8 cellular contexts compared by ENCODE assay signal in genomic region chr16:89256651-89257254, GRCh38. TPM values are rescaled to one million over a fixed set of nuclear protein-coding genes. Genes with fewer than 3 reads are reported as not detected.
DNase-seq lines count a peak whose midpoint lies in the region; ATAC-seq and TF ChIP-seq lines count a peak whose summit lies in the region.

No MANE protein-coding gene starts in this region.

- H3K4me3 Mint-ChIP-seq in progenitor cell of endocrine pancreas (ENCODE audit: low read depth): no peak overlapping the region

- H3K9me3 ChIP-seq in lung (ENCODE audit: control insufficient read depth in 2 of 2, insufficient read depth in 1 of 2, low read length in 1 of 2): no peaks in the 10 kb centered on the region

- TF ChIP-seq CTCF in lung (IDR thresholded peaks at IDR 0.05; ENCODE audit: control extremely low read depth, extremely low read depth): no peak
- TF ChIP-seq CTCF in progenitor cell of endocrine pancreas (IDR thresholded peaks at IDR 0.05; ENCODE audit: unreplicated experiment): no peak

- H3K27me3 Mint-ChIP-seq in progenitor cell of endocrine pancreas: peaks cover 27% of the 10 kb centered on the region

- intact Hi-C loops in Right ventricle myocardium inferior (cut with DNase I): no loop called here
- intact Hi-C loops in cardiac septum (cut with DNase I): no loop called here

- H3K27ac ChIP-seq in lung (ENCODE audit: low read depth in 1 of 2, low read length in 1 of 2): peak overlapping the region in 1 of 2 donors; percentile 71

- no peaks in the 10 kb centered on the region for H3K36me3 ChIP-seq in lung (ENCODE audit: control insufficient read depth in 2 of 2, insufficient read depth in 2 of 2, low read length in 2 of 2)

- H3K36me3 Mint-ChIP-seq in progenitor cell of endocrine pancreas (ENCODE audit: insufficient read depth): peaks cover 4% of the 10 kb centered on the region

- peak; percentile 72 for DNase-seq in Right ventricle myocardium inferior (ENCODE audit: missing footprints)
- no peak for DNase-seq in cardiac septum (ENCODE audit: low spot score)
- DNase-seq in activated CD4-positive, alpha-beta T cell treated with anti-CD3 and anti-CD28 coated beads, Interleukin-2, amount 50 U/mL, for 1 hour: peak; percentile 77
- peak; percentile 64 for DNase-seq in dermis blood vessel endothelial cell
- DNase-seq in lung (ENCODE audit: low spot score): peak; percentile 46
- DNase-seq in stimulated activated CD4-positive, alpha-beta T cell treated with anti-CD3 and anti-CD28 coated beads, TNF-alpha, amount 100 ng/mL, for 48 hours (ENCODE audit: low read depth in 3 of 3): peak; percentile 46 to 73 (median 73)
- no peak for DNase-seq in progenitor cell of endocrine pancreas (ENCODE audit: low spot score, unreplicated experiment)

- peaks cover 0 to 11% of the 10 kb centered on the region in 2 donors for H3K4me1 ChIP-seq in lung (ENCODE audit: control insufficient read depth in 2 of 2, insufficient read depth in 2 of 2, low read length in 2 of 2)

- H3K9me3 Mint-ChIP-seq in progenitor cell of endocrine pancreas (ENCODE audit: low read depth): no peaks in the 10 kb centered on the region

- WGBS in lung, 2 donors: 4 to 5% methylated on average over 50 to 57 of the region's 57 CpGs

- no peaks in the 10 kb centered on the region for H3K27me3 ChIP-seq in lung (ENCODE audit: control insufficient read depth, insufficient read depth)

- H3K4me3 ChIP-seq in lung: peak overlapping the region; percentile 41

- no peak overlapping the region for H3K27ac Mint-ChIP-seq in progenitor cell of endocrine pancreas

- ATAC-seq in Right ventricle myocardium inferior (peak; percentile 53), lung (ENCODE audit: insufficient read depth, low FRiP score) (peak; percentile 83), GM21717 (IDR thresholded peaks at IDR 0.05; ENCODE audit: unreplicated experiment) (no peak)

- H3K4me1 Mint-ChIP-seq in progenitor cell of endocrine pancreas (ENCODE audit: low read depth): no peaks in the 10 kb centered on the region

RNA-seq across cellular contexts. Expression of gene ZNF778, which starts 39.2 kb away (rescaled TPM):
- total RNA-seq in Right ventricle myocardium inferior (6.9 TPM), cardiac septum (9.7 TPM), dermis blood vessel endothelial cell (21.5 and 59.9 TPM in 2 replicates), lung (10 to 100 TPM in 1 of 2 donors, 1 to 10 TPM in 1; 4.7 to 13.9 TPM), progenitor cell of endocrine pancreas (10.5 and 11.2 TPM in 2 replicates)
- polyA plus RNA-seq in lung: 1 to 10 TPM; 2.4 to 4.5 TPM

RNA-seq across cellular contexts. Expression of gene SLC22A31, which starts 56.4 kb away (rescaled TPM):
- total RNA-seq in Right ventricle myocardium inferior (not detected), cardiac septum (not detected), dermis blood vessel endothelial cell (0.23 TPM in 1 of 2 replicates, not detected in the other), lung (100 to 1,000 TPM in 1 of 2 donors, 10 to 100 TPM in 1; 25.2 to 227 TPM), progenitor cell of endocrine pancreas (6.9 and 10.3 TPM in 2 replicates)
- 100 to 1,000 TPM in 1 of 2 donors, 10 to 100 TPM in 1; 78.8 to 285 TPM for polyA plus RNA-seq in lung

Comparison
In these comparisons a context has a peak if more than half of its experiments do, and no peak if none do; other contexts are left out.
1. DNase-seq: peak in Right ventricle myocardium inferior (single experiment), activated CD4-positive, alpha-beta T cell treated with anti-CD3 and anti-CD28 coated beads, Interleukin-2, amount 50 U/mL, for 1 hour (single experiment), dermis blood vessel endothelial cell (single experiment), lung (single experiment) and stimulated activated CD4-positive, alpha-beta T cell treated with anti-CD3 and anti-CD28 coated beads, TNF-alpha, amount 100 ng/mL, for 48 hours (3 of 3); none in cardiac septum (single experiment) and progenitor cell of endocrine pancreas (single experiment).